Comparison of ENCODE assay signal across 22 cellular contexts in genomic region chr15:46441294-46442062, GRCh38.
DNase-seq lines count a peak whose midpoint lies in the region; ATAC-seq and TF ChIP-seq lines count a peak whose summit lies in the region.
"Had no signal": no experiment of that assay in that cellular context is flagged by ENCODE, and none has a peak within 500 bp of the region (broad histone marks: within the 10 kb centered on the region; RNA-seq: fewer than 3 reads in every experiment).

No MANE protein-coding gene starts in this region.

- BruUV-seq in PC-3 (replicated peaks; lab: Mats Ljungman, UMichigan), result no TSS peak

- peaks cover 11% of the 10 kb centered on the region for H3K9me3 Mint-ChIP-seq in endothelial cell (ENCODE audit: unreplicated experiment)
- H3K9me3 Mint-ChIP-seq: activated naive CD8-positive, alpha-beta T cell treated with anti-CD3 and anti-CD28 coated beads, Interleukin-2, amount 10 ng/mL, durations not matched to agents 7 days and 5 days had no signal

- ATAC-seq in PC-3, result no peak
- no peak for ATAC-seq in GM21367 (IDR thresholded peaks at IDR 0.05; ENCODE audit: unreplicated experiment)
- ATAC-seq: activated T-cell treated with anti-CD3 and anti-CD28 coated beads, Interleukin-2, amount 50 U/mL, for 72 hours; CD8-positive, alpha-beta T cell; right cardiac atrium had no signal

- H3K4me2 ChIP-seq in PC-3 (ENCODE audit: low read length), result no peak overlapping the region

- no peak overlapping the region for H3K27ac ChIP-seq in PC-3 (ENCODE audit: low read length)
- H3K27ac ChIP-seq: SK-N-MC, testis had no signal

- H3K27me3 ChIP-seq in PC-3 (ENCODE audit: low read length), result no peaks in the 10 kb centered on the region
- H3K27me3 ChIP-seq: testis had no signal

- no peak overlapping the region for H3K9ac ChIP-seq in PC-3 (ENCODE audit: low read length)

- intact Hi-C loops in PC-3 (cut with micrococcal nuclease), result no loop called here

- H3K4me1 Mint-ChIP-seq in endothelial cell (ENCODE audit: unreplicated experiment), result no peaks in the 10 kb centered on the region
- H3K4me1 Mint-ChIP-seq: activated naive CD8-positive, alpha-beta T cell treated with anti-CD3 and anti-CD28 coated beads, Interleukin-2, amount 10 ng/mL, durations not matched to agents 7 days and 5 days; central memory CD8-positive, alpha-beta T cell; endodermal cell; memory B cell had no signal

- no peaks in the 10 kb centered on the region for H3F3A ChIP-seq in PC-3 (ENCODE audit: low read length, unreplicated experiment)

- TF ChIP-seq CTCF in PC-3 (conservative IDR thresholded peaks at IDR 0.05; ENCODE audit: low read depth, low read length), result no peak
- TF ChIP-seq CTCF in fibroblast of pulmonary artery (IDR thresholded peaks at IDR 0.05; ENCODE audit: low read length, missing control alignments), result no peak
- no peak for TF ChIP-seq CTCF in endothelial cell (IDR thresholded peaks at IDR 0.05; ENCODE audit: unreplicated experiment)

- H3K27ac Mint-ChIP-seq in endothelial cell (ENCODE audit: unreplicated experiment), result no peak overlapping the region
- H3K27ac Mint-ChIP-seq: activated CD4-positive, alpha-beta memory T cell treated with anti-CD3 and anti-CD28 coated beads for 36 hours; activated naive CD8-positive, alpha-beta T cell treated with anti-CD3 and anti-CD28 coated beads, Interleukin-2, amount 10 ng/mL, durations not matched to agents 7 days and 5 days; activated T-cell treated with anti-CD3 and anti-CD28 coated beads, Interleukin-2, amount 50 U/mL, for 72 hours; CD8-positive, alpha-beta T cell; endodermal cell; memory B cell had no signal

- H3K79me2 ChIP-seq in PC-3 (ENCODE audit: low read length), result no peaks in the 10 kb centered on the region

- no peaks in the 10 kb centered on the region for H3K9me3 ChIP-seq in PC-3 (ENCODE audit: low read length)
- H3K9me3 ChIP-seq: testis had no signal

- H3K4me1 ChIP-seq in PC-3 (ENCODE audit: insufficient read depth, low read length), result no peaks in the 10 kb centered on the region
- H3K4me1 ChIP-seq: testis had no signal

- no peaks in the 10 kb centered on the region for H3K9me2 ChIP-seq in PC-3 (replicated peaks; ENCODE audit: low read length)

- CTCF ChIA-PET in PC-3 (lab: Charles Lee), result no interaction called here

- no peak overlapping the region for H2AFZ ChIP-seq in PC-3 (ENCODE audit: low read length)

- H3K27me3 Mint-ChIP-seq in endothelial cell (ENCODE audit: unreplicated experiment), result no peaks in the 10 kb centered on the region
- H3K27me3 Mint-ChIP-seq: activated CD4-positive, alpha-beta memory T cell treated with anti-CD3 and anti-CD28 coated beads for 36 hours; activated naive CD8-positive, alpha-beta T cell treated with anti-CD3 and anti-CD28 coated beads, Interleukin-2, amount 10 ng/mL, durations not matched to agents 7 days and 5 days; central memory CD8-positive, alpha-beta T cell; memory B cell had no signal

- DNase-seq in NCI-H2107 treated with DMSO at 0.1 percent for 48 hours (lab: John Stamatoyannopoulos, UW; ENCODE audit: unreplicated experiment) (peak; percentile 53), NCI-H2107 (lab: John Stamatoyannopoulos, UW) (no peak), PC-3 (peak; percentile 27), fibroblast of pulmonary artery (ENCODE audit: low read depth) (peak; percentile 63), stromal cell of bone marrow (ENCODE audit: low read depth) (peak; percentile 14), cerebellar cortex (ENCODE audit: low spot score) (no peak), endothelial cell (ENCODE audit: low spot score) (no peak)
- DNase-seq: activated CD4-positive, alpha-beta memory T cell treated with anti-CD3 and anti-CD28 coated beads for 36 hours; activated naive CD8-positive, alpha-beta T cell treated with anti-CD3 and anti-CD28 coated beads, Interleukin-2, amount 10 ng/mL, durations not matched to agents 7 days and 5 days; activated T-cell treated with anti-CD3 and anti-CD28 coated beads, Interleukin-2, amount 50 U/mL, for 72 hours; CD8-positive, alpha-beta T cell; endodermal cell; GF-D8; IMR-90; MV-4-11; NCI-H2227 treated with DMSO at 0.1 percent for 48 hours; right cardiac atrium; testis had no signal

- no peaks in the 10 kb centered on the region for H3K36me3 Mint-ChIP-seq in endothelial cell (ENCODE audit: low read depth, unreplicated experiment)
- H3K36me3 Mint-ChIP-seq: activated CD4-positive, alpha-beta memory T cell treated with anti-CD3 and anti-CD28 coated beads for 36 hours; activated naive CD8-positive, alpha-beta T cell treated with anti-CD3 and anti-CD28 coated beads, Interleukin-2, amount 10 ng/mL, durations not matched to agents 7 days and 5 days; CD8-positive, alpha-beta T cell; memory B cell had no signal

- no peaks in the 10 kb centered on the region for H4K20me1 ChIP-seq in PC-3 (ENCODE audit: low read length)

- POLR2A ChIA-PET in PC-3 (lab: Charles Lee; ENCODE audit: unreplicated experiment), result no interaction called here

- H3K4me3 Mint-ChIP-seq in endothelial cell (ENCODE audit: unreplicated experiment), result no peak overlapping the region
- H3K4me3 Mint-ChIP-seq: activated CD4-positive, alpha-beta memory T cell treated with anti-CD3 and anti-CD28 coated beads for 36 hours; activated naive CD8-positive, alpha-beta T cell treated with anti-CD3 and anti-CD28 coated beads, Interleukin-2, amount 10 ng/mL, durations not matched to agents 7 days and 5 days; activated T-cell treated with anti-CD3 and anti-CD28 coated beads, Interleukin-2, amount 50 U/mL, for 72 hours; CD8-positive, alpha-beta T cell; central memory CD8-positive, alpha-beta T cell; endodermal cell; memory B cell had no signal

- H3K36me3 ChIP-seq in PC-3 (ENCODE audit: low read depth, low read length), result no peaks in the 10 kb centered on the region

- no peak overlapping the region for H3K4me3 ChIP-seq in PC-3 (ENCODE audit: low read length)
- no peak overlapping the region for H3K4me3 ChIP-seq in fibroblast of pulmonary artery (replicated peaks; ENCODE audit: low read depth, low read length)
- H3K4me3 ChIP-seq: SK-N-MC, testis had no signal

Comparison
In these comparisons a context has a peak if more than half of its experiments do, and no peak if none do; other contexts are left out.
1. DNase-seq: peak in NCI-H2107 treated with DMSO at 0.1 percent for 48 hours (single experiment), PC-3 (single experiment), fibroblast of pulmonary artery (single experiment) and stromal cell of bone marrow (single experiment); none in NCI-H2107 (single experiment), cerebellar cortex (single experiment) and endothelial cell (single experiment).